In the genomic region with DNA sequence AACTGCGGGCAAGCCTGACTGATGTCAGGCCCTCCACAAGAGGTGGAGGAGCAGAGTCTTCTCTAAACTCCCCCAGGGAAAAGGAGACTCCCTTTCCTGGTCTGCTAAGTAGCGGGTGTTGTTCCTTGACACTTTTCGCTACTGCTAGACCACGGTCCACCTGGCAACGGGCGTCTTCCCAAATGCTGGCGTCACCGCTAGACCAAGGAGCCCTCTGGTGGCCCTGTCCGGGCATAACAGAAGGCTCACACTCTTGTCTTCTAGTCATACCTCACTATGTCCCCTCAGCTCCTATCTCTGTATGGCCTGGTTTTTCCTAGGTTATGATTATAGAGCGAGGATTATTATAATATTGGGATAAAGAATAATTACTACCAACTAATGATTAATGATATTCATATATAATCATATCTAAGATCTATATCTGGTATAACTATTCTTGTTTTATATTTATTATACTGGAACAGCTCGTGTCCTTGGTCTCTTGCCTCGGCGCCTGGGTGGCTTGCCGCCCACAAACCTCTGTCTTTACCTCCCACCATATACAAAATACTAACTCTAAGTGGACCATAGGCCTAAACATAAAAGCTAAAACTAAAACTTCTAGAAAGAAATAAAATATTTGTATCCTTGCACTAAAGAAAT, we compare ENCODE assay signal across 1 cellular context.
A peak's percentile ranks its signal among the peaks of the same experiment; 100 is the strongest.
TF ChIP-seq lines count a peak whose summit lies in the region.

No MANE protein-coding gene starts in this region.

TF ChIP-seq in IMR-90, 13 proteins besides CTCF, POLR2A, EP300 and RAD21:
- peak; percentile 36; the same call in 1 of the 2 replicates for TF ChIP-seq SMC3 (IDR thresholded peaks at IDR 0.05; ENCODE audit: low read depth, low read length)
